In genomic region chr3:77053769-77054168, GRCh38 we compare ENCODE assay signal across 27 cellular contexts. TPM values are rescaled to one million over a fixed set of nuclear protein-coding genes. Genes with fewer than 3 reads are reported as not detected.
DNase-seq lines count a peak whose midpoint lies in the region; ATAC-seq and TF ChIP-seq lines count a peak whose summit lies in the region.
"Had no signal": no experiment of that assay in that cellular context is flagged by ENCODE, and none has a peak within 500 bp of the region (broad histone marks: within the 10 kb centered on the region; RNA-seq: fewer than 3 reads in every experiment).

No MANE protein-coding gene starts in this region.

- H3K27me3 ChIP-seq in A673 (replicated peaks; ENCODE audit: insufficient read depth, low read depth, low read length, poor library complexity): no peaks in the 10 kb centered on the region
- H3K27me3 ChIP-seq in endocrine pancreas (ENCODE audit: control insufficient read depth, insufficient read depth, low read length): no peaks in the 10 kb centered on the region
- H3K27me3 ChIP-seq: adrenal gland, upper lobe of right lung had no signal

- TF ChIP-seq CTCF in A673 (conservative IDR thresholded peaks at IDR 0.05; ENCODE audit: low read depth, low read length) (no peak), omental fat pad (IDR thresholded peaks at IDR 0.05) (no peak)

- DNase-seq in A673 (ENCODE audit: low spot score) (peak; percentile 39), NCI-H82 treated with DMSO at 0.1 percent for 48 hours (lab: John Stamatoyannopoulos, UW; ENCODE audit: unreplicated experiment) (peak; percentile 47), medulla oblongata (ENCODE audit: extremely low spot score) (peak; percentile 24), omental fat pad (ENCODE audit: low spot score) (no peak), amniotic stem cell (lab: John Stamatoyannopoulos, UW) (no peak), T-helper 9 cell (no peak)
- DNase-seq: activated CD4-positive, alpha-beta T cell treated with anti-CD3 and anti-CD28 coated beads for 48 hours; activated T-cell treated with anti-CD3 and anti-CD28 coated beads, Interleukin-2, amount 50 U/mL, for 24 hours; adrenal gland; COR-L47; cortex of kidney; DMS79; H7; kidney; NCI-H1092; NCI-H2081 treated with DMSO at 0.1 percent for 48 hours; NCI-H510A; RPMI8226; stimulated activated CD4-positive, alpha-beta T cell treated with anti-CD3 and anti-CD28 coated beads, Interleukin-2, amount 100 ng/mL, for 24 hours; T-helper 2 cell; upper lobe of right lung had no signal

- H3K36me3 ChIP-seq in A673 (ENCODE audit: insufficient read depth, low read length, poor library complexity, severe bottlenecking) (no peaks in the 10 kb centered on the region), endocrine pancreas (ENCODE audit: control insufficient read depth, insufficient read depth, low read length) (no peaks in the 10 kb centered on the region)
- H3K36me3 ChIP-seq: adrenal gland, upper lobe of right lung had no signal

- H3K4me1 ChIP-seq in A673 (ENCODE audit: insufficient read depth, low read length, poor library complexity, severe bottlenecking): peaks cover 40% of the 10 kb centered on the region
- H3K4me1 ChIP-seq in endocrine pancreas (ENCODE audit: control insufficient read depth, insufficient read depth, low read length): peaks cover 17% of the 10 kb centered on the region
- H3K4me1 ChIP-seq: adrenal gland, upper lobe of right lung had no signal

- peak overlapping the region; percentile 69 for H3K27ac ChIP-seq in A673 (ENCODE audit: low read depth, low read length, poor library complexity, severe bottlenecking)
- H3K27ac ChIP-seq: adrenal gland, skin epidermis, upper lobe of right lung had no signal

- H3K9me3 ChIP-seq in A673 (ENCODE audit: low read depth, low read length, poor library complexity, severe bottlenecking) (no peaks in the 10 kb centered on the region), endocrine pancreas (ENCODE audit: control insufficient read depth, low read length) (no peaks in the 10 kb centered on the region)
- H3K9me3 ChIP-seq: adrenal gland, upper lobe of right lung had no signal

- H3K4me3 ChIP-seq in A673 (ENCODE audit: low read depth, low read length, poor library complexity, severe bottlenecking) (no peak overlapping the region), endocrine pancreas (ENCODE audit: control insufficient read depth, insufficient read depth, low read length) (peak overlapping the region; percentile 43)
- H3K4me3 ChIP-seq: adrenal gland, skin epidermis, upper lobe of right lung had no signal

- POLR2A ChIA-PET in A673 (lab: Charles Lee; ENCODE audit: low non-redundant PET): no interaction called here

- intact Hi-C loops in A673 (cut with micrococcal nuclease; ENCODE audit: unreplicated experiment): no loop called here

- ATAC-seq in omental fat pad (ENCODE audit: low FRiP score) (no peak), HG03342 (IDR thresholded peaks at IDR 0.05; ENCODE audit: unreplicated experiment) (no peak)
- ATAC-seq: upper lobe of right lung had no signal

- no TSS peak for BruUV-seq in A673 (replicated peaks; lab: Mats Ljungman, UMichigan)

- H3K9ac ChIP-seq in endocrine pancreas (ENCODE audit: control insufficient read depth, insufficient read depth, low read length): no peak overlapping the region

- CTCF ChIA-PET in A673 (lab: Charles Lee): no interaction called here

RNA-seq across cellular contexts. Expression of gene ROBO2, which starts 13.9 kb away (rescaled TPM):
- total RNA-seq in A673 (2021) (17.5 and 18.7 TPM in 2 replicates), omental fat pad (1 to 10 TPM in 3 of 4 donors, under 1 TPM in 1; 0.12 to 1.3 (median 1.1) TPM)
- total RNA-seq: activated CD8-positive, alpha-beta memory T cell treated with anti-CD3 and anti-CD28 coated beads for 36 hours; lung microvascular endothelial cell; myocyte had no signal

Comparison
In these comparisons a context has a peak if more than half of its experiments do, and no peak if none do; other contexts are left out.
1. DNase-seq: peak in A673 (single experiment), NCI-H82 treated with DMSO at 0.1 percent for 48 hours (single experiment) and medulla oblongata (single experiment); none in omental fat pad (single experiment), amniotic stem cell (single experiment) and T-helper 9 cell (single experiment).